1 cellular context compared by ENCODE assay signal in the genomic region with DNA sequence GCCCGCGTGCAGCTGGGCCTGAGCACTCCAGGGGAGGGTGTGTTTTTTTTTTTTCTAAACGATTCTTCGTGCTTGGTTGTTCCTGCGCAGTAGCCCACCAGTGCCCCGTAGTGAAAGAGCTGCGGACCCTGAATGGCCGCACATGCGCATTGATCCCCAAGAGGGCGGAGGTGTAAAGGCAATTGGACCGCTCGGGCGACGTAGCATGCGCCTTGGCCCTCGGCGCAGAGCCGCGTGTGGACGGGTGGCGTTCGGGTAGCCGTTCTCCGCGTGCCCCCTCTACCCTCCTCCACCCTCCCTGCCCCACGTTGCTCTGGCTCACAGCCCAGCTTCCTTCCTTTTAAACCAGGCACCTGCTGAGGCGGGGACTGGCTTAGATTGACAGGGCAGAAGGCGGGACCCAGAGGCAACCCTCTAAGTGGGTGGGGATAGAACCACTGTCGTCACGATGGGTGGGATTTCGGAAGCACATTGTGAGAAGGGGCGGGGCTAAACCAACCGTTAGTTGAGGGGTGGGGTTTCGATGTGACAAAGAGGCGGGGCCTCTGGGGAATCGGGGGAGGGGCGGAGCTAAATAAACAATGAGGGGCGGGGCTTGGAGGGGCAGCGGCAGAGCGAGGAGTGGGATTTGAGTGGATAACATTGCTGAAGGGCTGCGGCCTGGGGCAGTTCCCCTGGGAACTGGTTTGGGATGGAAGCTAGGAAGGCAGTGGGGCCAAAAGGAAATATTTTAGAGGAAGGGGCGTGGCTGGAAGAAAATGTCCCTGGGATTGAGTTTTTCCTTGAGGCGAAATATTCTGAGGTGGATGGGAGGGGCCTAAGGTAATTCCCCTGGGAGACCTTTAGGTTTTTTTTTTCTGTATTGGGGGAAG.
TF ChIP-seq lines count a peak whose summit lies in the region.

No MANE protein-coding gene starts in this region.

TF ChIP-seq in WTC11, 78 proteins besides CTCF, POLR2A, EP300 and RAD21 (continued from another document and continues in another):
- TF ChIP-seq, protein P1, sequence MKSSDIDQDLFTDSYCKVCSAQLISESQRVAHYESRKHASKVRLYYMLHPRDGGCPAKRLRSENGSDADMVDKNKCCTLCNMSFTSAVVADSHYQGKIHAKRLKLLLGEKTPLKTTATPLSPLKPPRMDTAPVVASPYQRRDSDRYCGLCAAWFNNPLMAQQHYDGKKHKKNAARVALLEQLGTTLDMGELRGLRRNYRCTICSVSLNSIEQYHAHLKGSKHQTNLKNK (CRISPR knock-in tag; IDR thresholded peaks at IDR 0.05), result peak; percentile 96
- TF ChIP-seq, protein P2, sequence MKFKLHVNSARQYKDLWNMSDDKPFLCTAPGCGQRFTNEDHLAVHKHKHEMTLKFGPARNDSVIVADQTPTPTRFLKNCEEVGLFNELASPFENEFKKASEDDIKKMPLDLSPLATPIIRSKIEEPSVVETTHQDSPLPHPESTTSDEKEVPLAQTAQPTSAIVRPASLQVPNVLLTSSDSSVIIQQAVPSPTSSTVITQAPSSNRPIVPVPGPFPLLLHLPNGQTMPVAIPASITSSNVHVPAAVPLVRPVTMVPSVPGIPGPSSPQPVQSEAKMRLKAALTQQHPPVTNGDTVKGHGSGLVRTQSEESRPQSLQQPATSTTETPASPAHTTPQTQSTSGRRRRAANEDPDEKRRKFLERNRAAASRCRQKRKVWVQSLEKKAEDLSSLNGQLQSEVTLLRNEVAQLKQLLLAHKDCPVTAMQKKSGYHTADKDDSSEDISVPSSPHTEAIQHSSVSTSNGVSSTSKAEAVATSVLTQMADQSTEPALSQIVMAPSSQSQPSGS (CRISPR knock-in tag; IDR thresholded peaks at IDR 0.05; ENCODE audit: borderline replicate concordance, low read depth), result 0 out of 2 replicates have a peak, but pooled peaks have one; percentile 10
- TF ChIP-seq, protein P3, sequence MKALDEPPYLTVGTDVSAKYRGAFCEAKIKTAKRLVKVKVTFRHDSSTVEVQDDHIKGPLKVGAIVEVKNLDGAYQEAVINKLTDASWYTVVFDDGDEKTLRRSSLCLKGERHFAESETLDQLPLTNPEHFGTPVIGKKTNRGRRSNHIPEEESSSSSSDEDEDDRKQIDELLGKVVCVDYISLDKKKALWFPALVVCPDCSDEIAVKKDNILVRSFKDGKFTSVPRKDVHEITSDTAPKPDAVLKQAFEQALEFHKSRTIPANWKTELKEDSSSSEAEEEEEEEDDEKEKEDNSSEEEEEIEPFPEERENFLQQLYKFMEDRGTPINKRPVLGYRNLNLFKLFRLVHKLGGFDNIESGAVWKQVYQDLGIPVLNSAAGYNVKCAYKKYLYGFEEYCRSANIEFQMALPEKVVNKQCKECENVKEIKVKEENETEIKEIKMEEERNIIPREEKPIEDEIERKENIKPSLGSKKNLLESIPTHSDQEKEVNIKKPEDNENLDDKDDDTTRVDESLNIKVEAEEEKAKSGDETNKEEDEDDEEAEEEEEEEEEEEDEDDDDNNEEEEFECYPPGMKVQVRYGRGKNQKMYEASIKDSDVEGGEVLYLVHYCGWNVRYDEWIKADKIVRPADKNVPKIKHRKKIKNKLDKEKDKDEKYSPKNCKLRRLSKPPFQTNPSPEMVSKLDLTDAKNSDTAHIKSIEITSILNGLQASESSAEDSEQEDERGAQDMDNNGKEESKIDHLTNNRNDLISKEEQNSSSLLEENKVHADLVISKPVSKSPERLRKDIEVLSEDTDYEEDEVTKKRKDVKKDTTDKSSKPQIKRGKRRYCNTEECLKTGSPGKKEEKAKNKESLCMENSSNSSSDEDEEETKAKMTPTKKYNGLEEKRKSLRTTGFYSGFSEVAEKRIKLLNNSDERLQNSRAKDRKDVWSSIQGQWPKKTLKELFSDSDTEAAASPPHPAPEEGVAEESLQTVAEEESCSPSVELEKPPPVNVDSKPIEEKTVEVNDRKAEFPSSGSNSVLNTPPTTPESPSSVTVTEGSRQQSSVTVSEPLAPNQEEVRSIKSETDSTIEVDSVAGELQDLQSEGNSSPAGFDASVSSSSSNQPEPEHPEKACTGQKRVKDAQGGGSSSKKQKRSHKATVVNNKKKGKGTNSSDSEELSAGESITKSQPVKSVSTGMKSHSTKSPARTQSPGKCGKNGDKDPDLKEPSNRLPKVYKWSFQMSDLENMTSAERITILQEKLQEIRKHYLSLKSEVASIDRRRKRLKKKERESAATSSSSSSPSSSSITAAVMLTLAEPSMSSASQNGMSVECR (CRISPR knock-in tag; IDR thresholded peaks at IDR 0.05; ENCODE audit: borderline replicate concordance), result no peak
- peak; percentile 83 for TF ChIP-seq MYBL2 (CRISPR knock-in tag; IDR thresholded peaks at IDR 0.05)
- no peak for TF ChIP-seq ZNF396 (CRISPR knock-in tag; IDR thresholded peaks at IDR 0.05; ENCODE audit: borderline replicate concordance)
- no peak for TF ChIP-seq GRHL2 (CRISPR knock-in tag; IDR thresholded peaks at IDR 0.05; ENCODE audit: insufficient replicate concordance, severe bottlenecking)
- no peak for TF ChIP-seq ZNF317 (CRISPR knock-in tag; IDR thresholded peaks at IDR 0.05; ENCODE audit: borderline replicate concordance, low read depth)
- TF ChIP-seq ZNF423 (CRISPR knock-in tag; IDR thresholded peaks at IDR 0.05), result no peak
- no peak for TF ChIP-seq CREB1 (CRISPR knock-in tag; IDR thresholded peaks at IDR 0.05)
- TF ChIP-seq, protein P4, sequence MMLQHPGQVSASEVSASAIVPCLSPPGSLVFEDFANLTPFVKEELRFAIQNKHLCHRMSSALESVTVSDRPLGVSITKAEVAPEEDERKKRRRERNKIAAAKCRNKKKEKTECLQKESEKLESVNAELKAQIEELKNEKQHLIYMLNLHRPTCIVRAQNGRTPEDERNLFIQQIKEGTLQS (CRISPR knock-in tag; conservative IDR thresholded peaks at IDR 0.05), result no peak
- TF ChIP-seq, protein P5, sequence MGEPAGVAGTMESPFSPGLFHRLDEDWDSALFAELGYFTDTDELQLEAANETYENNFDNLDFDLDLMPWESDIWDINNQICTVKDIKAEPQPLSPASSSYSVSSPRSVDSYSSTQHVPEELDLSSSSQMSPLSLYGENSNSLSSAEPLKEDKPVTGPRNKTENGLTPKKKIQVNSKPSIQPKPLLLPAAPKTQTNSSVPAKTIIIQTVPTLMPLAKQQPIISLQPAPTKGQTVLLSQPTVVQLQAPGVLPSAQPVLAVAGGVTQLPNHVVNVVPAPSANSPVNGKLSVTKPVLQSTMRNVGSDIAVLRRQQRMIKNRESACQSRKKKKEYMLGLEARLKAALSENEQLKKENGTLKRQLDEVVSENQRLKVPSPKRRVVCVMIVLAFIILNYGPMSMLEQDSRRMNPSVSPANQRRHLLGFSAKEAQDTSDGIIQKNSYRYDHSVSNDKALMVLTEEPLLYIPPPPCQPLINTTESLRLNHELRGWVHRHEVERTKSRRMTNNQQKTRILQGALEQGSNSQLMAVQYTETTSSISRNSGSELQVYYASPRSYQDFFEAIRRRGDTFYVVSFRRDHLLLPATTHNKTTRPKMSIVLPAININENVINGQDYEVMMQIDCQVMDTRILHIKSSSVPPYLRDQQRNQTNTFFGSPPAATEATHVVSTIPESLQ (CRISPR knock-in tag; IDR thresholded peaks at IDR 0.05), result no peak
- TF ChIP-seq, protein P6, sequence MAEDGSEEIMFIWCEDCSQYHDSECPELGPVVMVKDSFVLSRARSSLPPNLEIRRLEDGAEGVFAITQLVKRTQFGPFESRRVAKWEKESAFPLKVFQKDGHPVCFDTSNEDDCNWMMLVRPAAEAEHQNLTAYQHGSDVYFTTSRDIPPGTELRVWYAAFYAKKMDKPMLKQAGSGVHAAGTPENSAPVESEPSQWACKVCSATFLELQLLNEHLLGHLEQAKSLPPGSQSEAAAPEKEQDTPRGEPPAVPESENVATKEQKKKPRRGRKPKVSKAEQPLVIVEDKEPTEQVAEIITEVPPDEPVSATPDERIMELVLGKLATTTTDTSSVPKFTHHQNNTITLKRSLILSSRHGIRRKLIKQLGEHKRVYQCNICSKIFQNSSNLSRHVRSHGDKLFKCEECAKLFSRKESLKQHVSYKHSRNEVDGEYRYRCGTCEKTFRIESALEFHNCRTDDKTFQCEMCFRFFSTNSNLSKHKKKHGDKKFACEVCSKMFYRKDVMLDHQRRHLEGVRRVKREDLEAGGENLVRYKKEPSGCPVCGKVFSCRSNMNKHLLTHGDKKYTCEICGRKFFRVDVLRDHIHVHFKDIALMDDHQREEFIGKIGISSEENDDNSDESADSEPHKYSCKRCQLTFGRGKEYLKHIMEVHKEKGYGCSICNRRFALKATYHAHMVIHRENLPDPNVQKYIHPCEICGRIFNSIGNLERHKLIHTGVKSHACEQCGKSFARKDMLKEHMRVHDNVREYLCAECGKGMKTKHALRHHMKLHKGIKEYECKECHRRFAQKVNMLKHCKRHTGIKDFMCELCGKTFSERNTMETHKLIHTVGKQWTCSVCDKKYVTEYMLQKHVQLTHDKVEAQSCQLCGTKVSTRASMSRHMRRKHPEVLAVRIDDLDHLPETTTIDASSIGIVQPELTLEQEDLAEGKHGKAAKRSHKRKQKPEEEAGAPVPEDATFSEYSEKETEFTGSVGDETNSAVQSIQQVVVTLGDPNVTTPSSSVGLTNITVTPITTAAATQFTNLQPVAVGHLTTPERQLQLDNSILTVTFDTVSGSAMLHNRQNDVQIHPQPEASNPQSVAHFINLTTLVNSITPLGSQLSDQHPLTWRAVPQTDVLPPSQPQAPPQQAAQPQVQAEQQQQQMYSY (CRISPR knock-in tag; IDR thresholded peaks at IDR 0.05), result no peak
- TF ChIP-seq IRF2 (CRISPR knock-in tag; IDR thresholded peaks at IDR 0.05; ENCODE audit: borderline replicate concordance, low read depth), result no peak
- TF ChIP-seq, protein P7, sequence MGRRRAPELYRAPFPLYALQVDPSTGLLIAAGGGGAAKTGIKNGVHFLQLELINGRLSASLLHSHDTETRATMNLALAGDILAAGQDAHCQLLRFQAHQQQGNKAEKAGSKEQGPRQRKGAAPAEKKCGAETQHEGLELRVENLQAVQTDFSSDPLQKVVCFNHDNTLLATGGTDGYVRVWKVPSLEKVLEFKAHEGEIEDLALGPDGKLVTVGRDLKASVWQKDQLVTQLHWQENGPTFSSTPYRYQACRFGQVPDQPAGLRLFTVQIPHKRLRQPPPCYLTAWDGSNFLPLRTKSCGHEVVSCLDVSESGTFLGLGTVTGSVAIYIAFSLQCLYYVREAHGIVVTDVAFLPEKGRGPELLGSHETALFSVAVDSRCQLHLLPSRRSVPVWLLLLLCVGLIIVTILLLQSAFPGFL (CRISPR knock-in tag; IDR thresholded peaks at IDR 0.05; ENCODE audit: borderline replicate concordance), result no peak
- TF ChIP-seq TEAD1 (CRISPR knock-in tag; IDR thresholded peaks at IDR 0.05), result no peak
- TF ChIP-seq JAZF1 (CRISPR knock-in tag; IDR thresholded peaks at IDR 0.05), result no peak
- 0 out of 2 replicates have a peak, but pooled peaks have one; percentile 23 for TF ChIP-seq ZNF232 (CRISPR knock-in tag; IDR thresholded peaks at IDR 0.05)
- TF ChIP-seq, protein P8, sequence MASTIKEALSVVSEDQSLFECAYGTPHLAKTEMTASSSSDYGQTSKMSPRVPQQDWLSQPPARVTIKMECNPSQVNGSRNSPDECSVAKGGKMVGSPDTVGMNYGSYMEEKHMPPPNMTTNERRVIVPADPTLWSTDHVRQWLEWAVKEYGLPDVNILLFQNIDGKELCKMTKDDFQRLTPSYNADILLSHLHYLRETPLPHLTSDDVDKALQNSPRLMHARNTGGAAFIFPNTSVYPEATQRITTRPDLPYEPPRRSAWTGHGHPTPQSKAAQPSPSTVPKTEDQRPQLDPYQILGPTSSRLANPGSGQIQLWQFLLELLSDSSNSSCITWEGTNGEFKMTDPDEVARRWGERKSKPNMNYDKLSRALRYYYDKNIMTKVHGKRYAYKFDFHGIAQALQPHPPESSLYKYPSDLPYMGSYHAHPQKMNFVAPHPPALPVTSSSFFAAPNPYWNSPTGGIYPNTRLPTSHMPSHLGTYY (CRISPR knock-in tag; IDR thresholded peaks at IDR 0.05), result peak; percentile 89; the same call in 1 of the 2 replicates
- no peak for TF ChIP-seq SOX15 (CRISPR knock-in tag; IDR thresholded peaks at IDR 0.05)
- TF ChIP-seq GABPB1 (CRISPR knock-in tag; IDR thresholded peaks at IDR 0.05), result no peak
- TF ChIP-seq RELA (CRISPR knock-in tag; IDR thresholded peaks at IDR 0.05; ENCODE audit: borderline replicate concordance), result no peak
- TF ChIP-seq, protein P9, sequence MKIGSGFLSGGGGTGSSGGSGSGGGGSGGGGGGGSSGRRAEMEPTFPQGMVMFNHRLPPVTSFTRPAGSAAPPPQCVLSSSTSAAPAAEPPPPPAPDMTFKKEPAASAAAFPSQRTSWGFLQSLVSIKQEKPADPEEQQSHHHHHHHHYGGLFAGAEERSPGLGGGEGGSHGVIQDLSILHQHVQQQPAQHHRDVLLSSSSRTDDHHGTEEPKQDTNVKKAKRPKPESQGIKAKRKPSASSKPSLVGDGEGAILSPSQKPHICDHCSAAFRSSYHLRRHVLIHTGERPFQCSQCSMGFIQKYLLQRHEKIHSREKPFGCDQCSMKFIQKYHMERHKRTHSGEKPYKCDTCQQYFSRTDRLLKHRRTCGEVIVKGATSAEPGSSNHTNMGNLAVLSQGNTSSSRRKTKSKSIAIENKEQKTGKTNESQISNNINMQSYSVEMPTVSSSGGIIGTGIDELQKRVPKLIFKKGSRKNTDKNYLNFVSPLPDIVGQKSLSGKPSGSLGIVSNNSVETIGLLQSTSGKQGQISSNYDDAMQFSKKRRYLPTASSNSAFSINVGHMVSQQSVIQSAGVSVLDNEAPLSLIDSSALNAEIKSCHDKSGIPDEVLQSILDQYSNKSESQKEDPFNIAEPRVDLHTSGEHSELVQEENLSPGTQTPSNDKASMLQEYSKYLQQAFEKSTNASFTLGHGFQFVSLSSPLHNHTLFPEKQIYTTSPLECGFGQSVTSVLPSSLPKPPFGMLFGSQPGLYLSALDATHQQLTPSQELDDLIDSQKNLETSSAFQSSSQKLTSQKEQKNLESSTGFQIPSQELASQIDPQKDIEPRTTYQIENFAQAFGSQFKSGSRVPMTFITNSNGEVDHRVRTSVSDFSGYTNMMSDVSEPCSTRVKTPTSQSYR (CRISPR knock-in tag; IDR thresholded peaks at IDR 0.05), result no peak; the same call in 1 of the 2 replicates
- TF ChIP-seq, protein P10, sequence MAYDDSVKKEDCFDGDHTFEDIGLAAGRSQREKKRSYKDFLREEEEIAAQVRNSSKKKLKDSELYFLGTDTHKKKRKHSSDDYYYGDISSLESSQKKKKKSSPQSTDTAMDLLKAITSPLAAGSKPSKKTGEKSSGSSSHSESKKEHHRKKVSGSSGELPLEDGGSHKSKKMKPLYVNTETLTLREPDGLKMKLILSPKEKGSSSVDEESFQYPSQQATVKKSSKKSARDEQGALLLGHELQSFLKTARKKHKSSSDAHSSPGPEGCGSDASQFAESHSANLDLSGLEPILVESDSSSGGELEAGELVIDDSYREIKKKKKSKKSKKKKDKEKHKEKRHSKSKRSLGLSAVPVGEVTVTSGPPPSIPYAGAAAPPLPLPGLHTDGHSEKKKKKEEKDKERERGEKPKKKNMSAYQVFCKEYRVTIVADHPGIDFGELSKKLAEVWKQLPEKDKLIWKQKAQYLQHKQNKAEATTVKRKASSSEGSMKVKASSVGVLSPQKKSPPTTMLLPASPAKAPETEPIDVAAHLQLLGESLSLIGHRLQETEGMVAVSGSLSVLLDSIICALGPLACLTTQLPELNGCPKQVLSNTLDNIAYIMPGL (CRISPR knock-in tag; IDR thresholded peaks at IDR 0.05), result no peak
